In the genomic region with DNA sequence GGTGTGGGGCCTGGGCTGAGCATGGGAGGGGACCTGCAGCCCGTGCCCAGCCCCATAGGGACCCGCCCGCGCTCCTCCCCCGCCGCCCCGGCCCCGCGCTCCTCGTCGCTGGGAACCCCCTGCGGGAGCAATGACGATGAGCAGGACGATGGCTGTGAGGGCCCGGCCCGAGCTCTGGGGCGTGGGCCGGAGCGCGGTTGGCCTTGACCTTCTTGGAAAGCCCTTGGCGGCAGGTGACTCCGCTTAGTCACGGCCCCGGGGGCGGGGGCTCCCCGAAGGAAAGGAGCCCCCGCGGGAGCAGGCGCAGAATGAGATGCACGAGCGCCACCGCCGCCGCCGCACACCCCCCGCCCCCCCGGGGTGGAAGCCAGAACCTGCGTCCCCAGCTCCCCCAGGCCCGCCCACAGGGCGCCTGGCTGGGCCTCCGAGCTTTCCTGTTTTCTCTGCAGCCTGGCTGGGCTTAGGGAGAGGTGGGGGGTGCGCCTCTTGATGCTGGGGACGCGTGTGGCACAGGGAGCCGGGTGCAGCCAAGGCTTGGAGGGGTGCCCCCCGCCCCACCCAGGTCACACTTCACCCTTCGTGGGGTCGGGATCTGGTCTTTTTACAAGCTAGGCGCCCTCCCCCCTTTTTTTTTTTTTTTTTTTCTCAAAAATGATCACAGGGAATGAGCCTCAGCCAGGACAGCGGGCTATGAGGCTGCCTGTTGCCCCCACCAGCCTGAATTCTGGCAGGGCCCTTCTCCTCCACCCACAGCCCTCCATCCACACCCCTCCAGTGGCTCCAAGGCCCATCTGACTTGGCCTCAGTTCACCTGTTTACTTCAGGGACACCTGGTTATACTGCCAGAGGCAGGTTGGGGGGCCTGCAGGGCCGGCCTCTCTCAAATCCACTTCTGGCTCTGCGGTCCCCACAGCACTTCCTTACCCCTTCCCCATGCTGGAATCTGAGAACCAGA, we compare ENCODE assay signal across 8 cellular contexts. TPM values are rescaled to one million over a fixed set of nuclear protein-coding genes. Genes with fewer than 3 reads are reported as not detected.
DNase-seq lines count a peak whose midpoint lies in the region; ATAC-seq lines count a peak whose summit lies in the region.

No MANE protein-coding gene starts in this region.

- H3K9me3 ChIP-seq in duodenal mucosa (ENCODE audit: control insufficient read depth in 1 of 2, low read length in 2 of 2) = no peaks in the 10 kb centered on the region

- H3K9ac ChIP-seq in duodenal mucosa (ENCODE audit: low read depth in 1 of 2, low read length in 2 of 2) = peak overlapping the region in 1 of 2 donors; percentile 10

- POLR2A ChIA-PET in activated CD4-positive, alpha-beta memory T cell treated with anti-CD3 and anti-CD28 coated beads for 36 hours (lab: Charles Lee) = interaction anchor here (0.6 to 5.7 kb wide), 9 partner anchors 19 to 107 kb away, joined by 3 to 58 read pairs (median 4); partner anchors contain the start of gene PIM3

- H3K4me3 ChIP-seq in duodenal mucosa (ENCODE audit: low read depth in 1 of 2, low read length in 2 of 2) = peak overlapping the region; percentile 15 to 21

- DNase-seq in NCI-H345 (lab: John Stamatoyannopoulos, UW) (peak; percentile 57), NCI-H345 treated with DMSO at 0.1 percent for 48 hours (lab: John Stamatoyannopoulos, UW; ENCODE audit: unreplicated experiment) (no peak), NCI-H2196 treated with DMSO at 0.1 percent for 48 hours (lab: John Stamatoyannopoulos, UW; ENCODE audit: unreplicated experiment) (peak; percentile 47), lung microvascular endothelial cell (ENCODE audit: low read depth in 2 of 2) (peak; percentile 95 to 99)
- DNase-seq in activated CD4-positive, alpha-beta memory T cell treated with anti-CD3 and anti-CD28 coated beads for 36 hours = peak; percentile 99
- peak; percentile 96 for DNase-seq in stimulated activated CD8-positive, alpha-beta memory T cell treated with anti-CD3 and anti-CD28 coated beads, Interleukin-12 subunit alpha, Interleukin-12 subunit beta, amount 100 ng/mL, for 4 hours (ENCODE audit: low read depth)

- H3K27ac ChIP-seq in duodenal mucosa (ENCODE audit: low read depth, low read length) = peak overlapping the region; percentile 32

- no peaks in the 10 kb centered on the region for H3K27me3 ChIP-seq in duodenal mucosa (ENCODE audit: control insufficient read depth in 1 of 2, insufficient read depth in 2 of 2, low read length in 2 of 2)

- no peaks in the 10 kb centered on the region for H3K36me3 Mint-ChIP-seq in activated CD4-positive, alpha-beta memory T cell treated with anti-CD3 and anti-CD28 coated beads for 36 hours

- peaks cover 22 to 32% of the 10 kb centered on the region in 2 donors for H3K4me1 ChIP-seq in duodenal mucosa (ENCODE audit: control insufficient read depth in 1 of 2, insufficient read depth in 2 of 2, low read length in 2 of 2)

- H3K4me1 Mint-ChIP-seq in activated CD4-positive, alpha-beta memory T cell treated with anti-CD3 and anti-CD28 coated beads for 36 hours (ENCODE audit: low read depth) = peaks cover 36% of the 10 kb centered on the region

- no peaks in the 10 kb centered on the region for H3K9me3 Mint-ChIP-seq in activated CD4-positive, alpha-beta memory T cell treated with anti-CD3 and anti-CD28 coated beads for 36 hours

- CTCF ChIA-PET in activated CD4-positive, alpha-beta memory T cell treated with anti-CD3 and anti-CD28 coated beads for 36 hours (lab: Charles Lee) = interaction anchor here (0.5 to 1.8 kb wide), 5 partner anchors 26 to 683 kb away, joined by 3 to 8 read pairs (median 6); no protein-coding TSS in a partner anchor

- peak overlapping the region; percentile 51 for H3K4me3 Mint-ChIP-seq in activated CD4-positive, alpha-beta memory T cell treated with anti-CD3 and anti-CD28 coated beads for 36 hours

- H3K36me3 ChIP-seq in duodenal mucosa (ENCODE audit: control insufficient read depth in 1 of 2, insufficient read depth in 2 of 2, low read length in 2 of 2) = no peaks in the 10 kb centered on the region

- ATAC-seq in HG03025 (IDR thresholded peaks at IDR 0.05; ENCODE audit: low FRiP score, unreplicated experiment) = peak; percentile 40

- peak overlapping the region; percentile 91 for H3K27ac Mint-ChIP-seq in activated CD4-positive, alpha-beta memory T cell treated with anti-CD3 and anti-CD28 coated beads for 36 hours

- intact Hi-C loops in activated CD4-positive, alpha-beta memory T cell treated with anti-CD3 and anti-CD28 coated beads for 36 hours (cut with micrococcal nuclease) = loop anchor here (1.0 to 10.0 kb wide), 5 partner anchors 9 to 599 kb away; partner anchors contain the start of gene TYMP

- no peaks in the 10 kb centered on the region for H3K27me3 Mint-ChIP-seq in activated CD4-positive, alpha-beta memory T cell treated with anti-CD3 and anti-CD28 coated beads for 36 hours

RNA-seq across cellular contexts. Expression of gene CRELD2, which starts 17.9 kb away (rescaled TPM):
- 10 to 100 TPM; 29.8 to 30.7 TPM for total RNA-seq in activated CD4-positive, alpha-beta memory T cell treated with anti-CD3 and anti-CD28 coated beads for 36 hours
- 40.3 and 45.2 TPM in 2 replicates for total RNA-seq in lung microvascular endothelial cell

RNA-seq across cellular contexts. Expression of gene ALG12, which starts 18.1 kb away (rescaled TPM):
- total RNA-seq in activated CD4-positive, alpha-beta memory T cell treated with anti-CD3 and anti-CD28 coated beads for 36 hours = 10 to 100 TPM; 12.4 to 13.8 TPM
- total RNA-seq in lung microvascular endothelial cell = 9.4 and 13.5 TPM in 2 replicates

RNA-seq across cellular contexts. Expression of gene PIM3, which starts 24.3 kb away (rescaled TPM):
- total RNA-seq in activated CD4-positive, alpha-beta memory T cell treated with anti-CD3 and anti-CD28 coated beads for 36 hours = 100 to 1,000 TPM; 222 to 231 TPM
- 156 and 396 TPM in 2 replicates for total RNA-seq in lung microvascular endothelial cell
